In the genomic region with DNA sequence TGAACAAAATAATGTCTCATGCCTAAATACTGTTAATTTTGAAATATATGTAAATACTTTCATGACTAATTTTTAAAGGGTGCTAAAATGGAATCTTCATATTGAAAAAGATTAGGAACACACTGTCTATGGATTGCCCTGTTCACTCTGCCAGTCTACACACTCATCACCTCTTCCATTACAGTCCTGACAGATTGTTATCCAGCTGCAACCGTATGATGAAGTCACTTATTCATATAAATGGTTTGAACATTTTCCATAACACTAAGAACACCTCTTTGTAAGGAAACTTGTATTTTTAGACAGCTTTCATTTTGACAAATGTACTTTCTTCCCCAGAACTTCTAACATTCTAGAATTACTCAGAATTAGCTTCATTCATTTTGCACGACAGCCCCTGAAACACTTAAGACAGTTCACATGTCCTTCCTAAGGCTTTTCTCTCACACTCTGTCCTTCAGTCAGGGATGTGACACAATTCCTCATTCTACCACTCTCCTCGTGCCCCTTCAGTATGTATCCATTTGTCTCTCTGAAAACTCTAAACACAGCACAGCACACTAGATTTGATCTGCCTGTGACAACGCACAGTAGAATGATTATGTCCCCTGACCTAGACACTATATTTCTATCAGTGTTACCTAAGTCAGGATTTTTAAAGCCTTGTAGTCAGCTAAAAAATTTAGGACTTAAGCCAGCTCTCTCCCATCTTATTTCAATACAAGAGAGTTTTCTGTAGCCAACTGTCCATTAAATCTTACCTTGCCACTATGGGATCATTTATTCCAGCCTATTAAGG, we compare ENCODE assay signal across 17 cellular contexts.
DNase-seq lines count a peak whose midpoint lies in the region; ATAC-seq and TF ChIP-seq lines count a peak whose summit lies in the region.
"Had no signal": no experiment of that assay in that cellular context is flagged by ENCODE, and none has a peak within 500 bp of the region (broad histone marks: within the 10 kb centered on the region; RNA-seq: fewer than 3 reads in every experiment).

No MANE protein-coding gene starts in this region.

- ATAC-seq in HG02870 (IDR thresholded peaks at IDR 0.05; ENCODE audit: unreplicated experiment) (peak; percentile 76), SK-N-SH treated with all-trans-retinoic acid at 6 μM for 48 hours (no peak)
- ATAC-seq: HepG2, Panc1 had no signal

- intact Hi-C loops in activated T-helper 1 cell treated with anti-CD3 and anti-CD28 coated beads, Interleukin-12 subunit alpha, Interleukin-12 subunit beta, Interleukin-2, Interleukin-4 antibody, amounts not matched to agents 30 ng/mL and 10 ng/mL and 1 ng/mL, durations not matched to agents 14 hours and 24 hours and 36 hours (cut with micrococcal nuclease): loop anchor here (1.0 to 2.0 kb wide), 2 partner anchors 21 to 72 kb away; a partner anchor contains a TSS

- H3K36me3 Mint-ChIP-seq in activated T-cell treated with anti-CD3 and anti-CD28 coated beads, Interleukin-2, amount 50 U/mL, for 24 hours (ENCODE audit: low read depth): peaks cover 47% of the 10 kb centered on the region
- H3K36me3 Mint-ChIP-seq in activated T-helper 1 cell treated with anti-CD3 and anti-CD28 coated beads, Interleukin-12 subunit alpha, Interleukin-12 subunit beta, Interleukin-2, Interleukin-4 antibody, amounts not matched to agents 30 ng/mL and 10 ng/mL and 1 ng/mL, durations not matched to agents 14 hours and 24 hours and 36 hours (ENCODE audit: low read depth): peaks cover 15% of the 10 kb centered on the region
- peaks cover 15% of the 10 kb centered on the region for H3K36me3 Mint-ChIP-seq in neural crest cell (ENCODE audit: low read depth)

- no peak for DNase-seq in activated T-cell treated with anti-CD3 and anti-CD28 coated beads, Interleukin-2, amount 50 U/mL, for 24 hours
- no peak for DNase-seq in activated T-cell treated with anti-CD3 and anti-CD28 coated beads, Interleukin-2, amount 50 U/mL, for 1 hour
- DNase-seq in activated T-helper 1 cell treated with anti-CD3 and anti-CD28 coated beads, Interleukin-12 subunit alpha, Interleukin-12 subunit beta, Interleukin-2, Interleukin-4 antibody, amounts not matched to agents 30 ng/mL and 10 ng/mL and 1 ng/mL, durations not matched to agents 14 hours and 24 hours and 36 hours (ENCODE audit: low spot score): no peak
- no peak for DNase-seq in neural crest cell (ENCODE audit: low read depth, low spot score)
- no peak for DNase-seq in NCI-H1417 treated with DMSO at 0.1 percent for 48 hours (lab: John Stamatoyannopoulos, UW)
- DNase-seq: ACHN, AML-193, DMS153, NCI-H1436 treated with DMSO at 0.1 percent for 48 hours, NCI-H2029 treated with DMSO at 0.1 percent for 48 hours, NCI-H510A treated with DMSO at 0.1 percent for 48 hours, Right ventricle myocardium superior had no signal

- TF ChIP-seq CTCF in neural crest cell (conservative IDR thresholded peaks at IDR 0.05): no peak

- no peaks in the 10 kb centered on the region for H3K9me3 Mint-ChIP-seq in activated T-cell treated with anti-CD3 and anti-CD28 coated beads, Interleukin-2, amount 50 U/mL, for 24 hours
- no peaks in the 10 kb centered on the region for H3K9me3 Mint-ChIP-seq in activated T-helper 1 cell treated with anti-CD3 and anti-CD28 coated beads, Interleukin-12 subunit alpha, Interleukin-12 subunit beta, Interleukin-2, Interleukin-4 antibody, amounts not matched to agents 30 ng/mL and 10 ng/mL and 1 ng/mL, durations not matched to agents 14 hours and 24 hours and 36 hours
- no peaks in the 10 kb centered on the region for H3K9me3 Mint-ChIP-seq in neural crest cell
- H3K9me3 Mint-ChIP-seq: CD14-positive monocyte had no signal

- peaks cover 9% of the 10 kb centered on the region for H3K4me1 Mint-ChIP-seq in activated T-cell treated with anti-CD3 and anti-CD28 coated beads, Interleukin-2, amount 50 U/mL, for 24 hours (ENCODE audit: low read depth)
- peaks cover 9% of the 10 kb centered on the region for H3K4me1 Mint-ChIP-seq in activated T-helper 1 cell treated with anti-CD3 and anti-CD28 coated beads, Interleukin-12 subunit alpha, Interleukin-12 subunit beta, Interleukin-2, Interleukin-4 antibody, amounts not matched to agents 30 ng/mL and 10 ng/mL and 1 ng/mL, durations not matched to agents 14 hours and 24 hours and 36 hours (ENCODE audit: low read depth)
- no peaks in the 10 kb centered on the region for H3K4me1 Mint-ChIP-seq in neural crest cell
- H3K4me1 Mint-ChIP-seq: CD14-positive monocyte had no signal

- peak overlapping the region; percentile 90 for H3K27ac Mint-ChIP-seq in activated T-cell treated with anti-CD3 and anti-CD28 coated beads, Interleukin-2, amount 50 U/mL, for 24 hours
- H3K27ac Mint-ChIP-seq in activated T-helper 1 cell treated with anti-CD3 and anti-CD28 coated beads, Interleukin-12 subunit alpha, Interleukin-12 subunit beta, Interleukin-2, Interleukin-4 antibody, amounts not matched to agents 30 ng/mL and 10 ng/mL and 1 ng/mL, durations not matched to agents 14 hours and 24 hours and 36 hours: peak overlapping the region; percentile 86
- peak overlapping the region; percentile 53 for H3K27ac Mint-ChIP-seq in neural crest cell (ENCODE audit: unreplicated experiment)
- H3K27ac Mint-ChIP-seq: CD14-positive monocyte had no signal

- no peaks in the 10 kb centered on the region for H3K27me3 Mint-ChIP-seq in activated T-cell treated with anti-CD3 and anti-CD28 coated beads, Interleukin-2, amount 50 U/mL, for 24 hours
- H3K27me3 Mint-ChIP-seq in activated T-helper 1 cell treated with anti-CD3 and anti-CD28 coated beads, Interleukin-12 subunit alpha, Interleukin-12 subunit beta, Interleukin-2, Interleukin-4 antibody, amounts not matched to agents 30 ng/mL and 10 ng/mL and 1 ng/mL, durations not matched to agents 14 hours and 24 hours and 36 hours (ENCODE audit: insufficient read depth): no peaks in the 10 kb centered on the region
- no peaks in the 10 kb centered on the region for H3K27me3 Mint-ChIP-seq in neural crest cell (ENCODE audit: low read depth)

- no peak overlapping the region for H3K4me3 Mint-ChIP-seq in activated T-cell treated with anti-CD3 and anti-CD28 coated beads, Interleukin-2, amount 50 U/mL, for 24 hours
- peak overlapping the region; percentile 12 for H3K4me3 Mint-ChIP-seq in activated T-helper 1 cell treated with anti-CD3 and anti-CD28 coated beads, Interleukin-12 subunit alpha, Interleukin-12 subunit beta, Interleukin-2, Interleukin-4 antibody, amounts not matched to agents 30 ng/mL and 10 ng/mL and 1 ng/mL, durations not matched to agents 14 hours and 24 hours and 36 hours
- H3K4me3 Mint-ChIP-seq in neural crest cell: no peak overlapping the region
- H3K4me3 Mint-ChIP-seq: CD14-positive monocyte had no signal

TF ChIP-seq in SK-N-SH treated with all-trans-retinoic acid at 6 μM for 48 hours, 23 proteins besides CTCF, POLR2A, EP300 and RAD21:
- TF ChIP-seq BACH2 (CRISPR knock-in tag; IDR thresholded peaks at IDR 0.05; ENCODE audit: borderline replicate concordance) (no peak), ISL1 (CRISPR knock-in tag; IDR thresholded peaks at IDR 0.05) (no peak), ESRRG (CRISPR knock-in tag; IDR thresholded peaks at IDR 0.05) (no peak), SNAI2 (CRISPR knock-in tag; IDR thresholded peaks at IDR 0.05) (no peak), ZC3H10 (CRISPR knock-in tag; IDR thresholded peaks at IDR 0.05) (no peak), ZNF565 (CRISPR knock-in tag; conservative IDR thresholded peaks at IDR 0.05; ENCODE audit: low read depth) (no peak), ZFP3 (CRISPR knock-in tag; IDR thresholded peaks at IDR 0.05) (no peak), TCF4 (CRISPR knock-in tag; IDR thresholded peaks at IDR 0.05; ENCODE audit: borderline replicate concordance) (no peak)
- TF ChIP-seq, protein P1, sequence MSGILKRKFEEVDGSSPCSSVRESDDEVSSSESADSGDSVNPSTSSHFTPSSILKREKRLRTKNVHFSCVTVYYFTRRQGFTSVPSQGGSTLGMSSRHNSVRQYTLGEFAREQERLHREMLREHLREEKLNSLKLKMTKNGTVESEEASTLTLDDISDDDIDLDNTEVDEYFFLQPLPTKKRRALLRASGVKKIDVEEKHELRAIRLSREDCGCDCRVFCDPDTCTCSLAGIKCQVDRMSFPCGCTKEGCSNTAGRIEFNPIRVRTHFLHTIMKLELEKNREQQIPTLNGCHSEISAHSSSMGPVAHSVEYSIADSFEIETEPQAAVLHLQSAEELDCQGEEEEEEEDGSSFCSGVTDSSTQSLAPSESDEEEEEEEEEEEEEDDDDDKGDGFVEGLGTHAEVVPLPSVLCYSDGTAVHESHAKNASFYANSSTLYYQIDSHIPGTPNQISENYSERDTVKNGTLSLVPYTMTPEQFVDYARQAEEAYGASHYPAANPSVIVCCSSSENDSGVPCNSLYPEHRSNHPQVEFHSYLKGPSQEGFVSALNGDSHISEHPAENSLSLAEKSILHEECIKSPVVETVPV (CRISPR knock-in tag; IDR thresholded peaks at IDR 0.05): no peak
TF ChIP-seq in SK-N-SH treated with all-trans-retinoic acid at 6 μM for 48 hours: peak in this region for 0.
